In the genomic region with DNA sequence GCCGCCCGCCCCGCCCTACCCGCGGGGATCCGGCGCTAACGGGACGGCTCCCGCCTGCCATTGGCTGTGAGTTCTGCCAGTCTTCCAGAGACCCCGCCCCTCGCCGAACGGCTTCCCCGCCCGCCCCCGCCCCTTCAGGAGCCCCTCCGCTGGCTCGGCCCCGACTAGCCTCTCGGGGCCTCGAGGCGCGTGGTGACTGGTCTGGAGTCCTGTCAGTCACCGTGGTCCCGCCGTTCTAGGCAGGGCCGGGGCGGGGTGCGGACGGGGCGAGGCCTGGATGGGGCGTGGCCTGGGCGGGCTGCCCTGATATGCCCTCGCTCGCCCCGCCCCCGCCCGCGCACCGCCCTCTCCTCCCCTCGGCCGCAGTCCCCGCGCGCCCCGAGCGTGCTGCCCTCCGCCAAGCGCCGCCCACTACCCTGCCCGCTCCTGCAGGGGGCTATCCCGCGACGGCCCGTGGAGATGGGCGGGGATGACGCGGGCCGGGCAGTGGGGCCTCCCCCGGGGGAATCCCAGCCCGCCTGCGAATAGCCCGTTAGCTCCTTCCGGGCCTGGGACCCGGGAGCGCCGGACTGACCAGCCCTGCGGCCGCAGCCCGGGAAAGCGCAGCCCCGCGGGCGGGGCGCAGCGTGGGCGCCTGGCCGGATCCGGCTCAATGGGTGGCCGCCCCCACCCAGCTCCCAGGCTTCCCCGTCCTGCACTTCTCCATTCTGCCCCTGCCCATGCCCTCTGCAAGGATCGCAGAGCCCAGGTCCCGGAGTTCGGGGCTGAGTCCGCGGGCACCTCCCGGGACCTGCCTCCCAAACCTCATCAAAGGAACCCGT, we compare ENCODE assay signal across 8 cellular contexts. TPM values are rescaled to one million over a fixed set of nuclear protein-coding genes. Genes with fewer than 3 reads are reported as not detected.
DNase-seq lines count a peak whose midpoint lies in the region; ATAC-seq and TF ChIP-seq lines count a peak whose summit lies in the region.

No MANE protein-coding gene starts in this region.

- 0 to 2% (median 1%) methylated on average over 16 to 89 of the region's 89 CpGs for WGBS in heart left ventricle, 4 donors

- H3K27me3 Mint-ChIP-seq in type B pancreatic cell = peaks cover 27% of the 10 kb centered on the region

- in situ Hi-C loops in GM13976 (cut with MboI; ENCODE audit: low sequenced_read_pairs, unreplicated experiment) = no loop called here

- DNase-seq in GM13976 (ENCODE audit: low spot score) = peak; percentile 100
- peak; percentile 98 for DNase-seq in NCI-H1436 (lab: John Stamatoyannopoulos, UW)
- DNase-seq in SW 1271 (lab: John Stamatoyannopoulos, UW) = peak; percentile 92 to 94
- peak; percentile 100 for DNase-seq in adipocyte (ENCODE audit: low read depth)
- DNase-seq in heart left ventricle = peak; percentile 99 to 100 (median 100)
- peak; percentile 99 to 100 (median 100) for DNase-seq in posterior cingulate gyrus
- peak; percentile 100 for DNase-seq in type B pancreatic cell (ENCODE audit: extremely low spot score, unreplicated experiment)

- H3K4me3 ChIP-seq in adipocyte (ENCODE audit: low read length) (peak overlapping the region; percentile 96), heart left ventricle (peak overlapping the region; percentile 76 to 100 (median 98))

- H3K27ac Mint-ChIP-seq in type B pancreatic cell = peak overlapping the region; percentile 90

- peaks cover 12% of the 10 kb centered on the region for H3K4me1 ChIP-seq in adipocyte (ENCODE audit: control insufficient read depth, insufficient read depth, low read length)
- H3K4me1 ChIP-seq in heart left ventricle = peaks cover 0 to 42% (median 16%) of the 10 kb centered on the region in 12 donors

- H3K4me1 Mint-ChIP-seq in type B pancreatic cell (ENCODE audit: unreplicated experiment) = peaks cover 23% of the 10 kb centered on the region

- peak overlapping the region; percentile 97 for H3K4me3 Mint-ChIP-seq in type B pancreatic cell

- TF ChIP-seq CTCF in GM13976 (IDR thresholded peaks at IDR 0.05; ENCODE audit: borderline replicate concordance, control extremely low read depth, extremely low read depth, insufficient read depth, missing control alignments) (no peak), heart left ventricle (IDR thresholded peaks at IDR 0.05) (peak in 6 of 12 donors; percentile 21 to 43 (median 27)), type B pancreatic cell (conservative IDR thresholded peaks at IDR 0.05) (peak; percentile 53)

- no peaks in the 10 kb centered on the region for H3K9me3 ChIP-seq in adipocyte (ENCODE audit: control insufficient read depth, low read length)
- H3K9me3 ChIP-seq in heart left ventricle = no peaks in the 10 kb centered on the region

- H3K9me3 Mint-ChIP-seq in type B pancreatic cell = no peaks in the 10 kb centered on the region

- H3K36me3 Mint-ChIP-seq in type B pancreatic cell = peaks cover 4% of the 10 kb centered on the region

- ATAC-seq in HG02852 (IDR thresholded peaks at IDR 0.05; ENCODE audit: unreplicated experiment) (peak; percentile 91), heart left ventricle (peak; percentile 98 to 100 (median 99))

- no peaks in the 10 kb centered on the region for H3K36me3 ChIP-seq in adipocyte (ENCODE audit: control insufficient read depth, insufficient read depth, low read length, severe bottlenecking)
- H3K36me3 ChIP-seq in heart left ventricle = no peaks in the 10 kb centered on the region

- peak overlapping the region; percentile 71 to 95 (median 90) for H3K27ac ChIP-seq in heart left ventricle

- H3K27me3 ChIP-seq in adipocyte (replicated peaks; ENCODE audit: control insufficient read depth, insufficient read depth, low read length) (peaks cover 3% of the 10 kb centered on the region), heart left ventricle (no peaks in the 10 kb centered on the region)

- peak in 1 of 2 donors; percentile 58 for TF ChIP-seq POLR2A in heart left ventricle (IDR thresholded peaks at IDR 0.05)

- intact Hi-C loops in heart left ventricle (cut with DNase I) (loop anchor here in 6 of 10 donors (2.0 to 10.0 kb wide), 6 partner anchors 74 to 128 kb away; no protein-coding TSS in a partner anchor), posterior cingulate gyrus (cut with DNase I) (loop anchor here (1.0 to 10.0 kb wide), 3 partner anchors 94 to 140 kb away; no protein-coding TSS in a partner anchor)

- peak overlapping the region; percentile 88 for H3K9ac ChIP-seq in adipocyte (ENCODE audit: low read length)

RNA-seq across cellular contexts. Expression of a gene that starts 0.4 kb away (rescaled TPM):
- 10 to 100 TPM; 13.4 to 36.4 (median 26.1) TPM for total RNA-seq in heart left ventricle
- polyA plus RNA-seq in heart left ventricle = 10 to 100 TPM in 1 of 2 donors, 1 to 10 TPM in 1; 5.9 to 10.2 TPM
- 11.1 and 33.8 TPM in 2 replicates for total RNA-seq in type B pancreatic cell (ENCODE audit: low replicate concordance)

RNA-seq across cellular contexts. Expression of a gene that starts 32.8 kb away (rescaled TPM):
- total RNA-seq in heart left ventricle (under 1 TPM in 2 of 9 donors, not detected in 7; 0.75 to 0.77 TPM), type B pancreatic cell (ENCODE audit: low replicate concordance) (1.00 and 2.6 TPM in 2 replicates)
- under 1 TPM; 0.53 to 0.94 TPM for polyA plus RNA-seq in heart left ventricle

Comparison
In these comparisons a context has a peak if more than half of its experiments do, and no peak if none do; other contexts are left out.
1. Peak in every context shown above with its lines: DNase-seq, ATAC-seq, H3K4me3 ChIP-seq and H3K27ac ChIP-seq.